Comparison of ENCODE assay signal across 19 cellular contexts in genomic region chr4:153084249-153084648, GRCh38.
A peak's percentile ranks its signal among the peaks of the same experiment; 100 is the strongest.
DNase-seq lines count a peak whose midpoint lies in the region; ATAC-seq and TF ChIP-seq lines count a peak whose summit lies in the region.
"Had no signal": no experiment of that assay in that cellular context is flagged by ENCODE, and none has a peak within 500 bp of the region (broad histone marks: within the 10 kb centered on the region; RNA-seq: fewer than 3 reads in every experiment).

No MANE protein-coding gene starts in this region.

- H2BK15ac ChIP-seq in IMR-90 (ENCODE audit: low read depth, low read length) (no peak overlapping the region), neuronal stem cell (ENCODE audit: low read length) (no peak overlapping the region)

- no peak overlapping the region for H3K23ac ChIP-seq in IMR-90 (ENCODE audit: low read depth, low read length)
- H3K23ac ChIP-seq in neuronal stem cell (ENCODE audit: low read depth, low read length, poor library complexity) = no peak overlapping the region

- H2BK5ac ChIP-seq in IMR-90 (ENCODE audit: low read depth, low read length, poor library complexity, severe bottlenecking) (no peak overlapping the region), neuronal stem cell (ENCODE audit: low read length) (no peak overlapping the region)

- TF ChIP-seq RAD21 in IMR-90 (IDR thresholded peaks at IDR 0.05; ENCODE audit: low read length) = no peak

- H3K9ac ChIP-seq in IMR-90 (ENCODE audit: low read depth, low read length) = no peak overlapping the region
- no peak overlapping the region for H3K9ac ChIP-seq in neuronal stem cell (ENCODE audit: low read depth, low read length, poor library complexity)
- H3K9ac ChIP-seq in PC-3 (ENCODE audit: low read length) = no peak overlapping the region
- H3K9ac ChIP-seq: BLaER1 treated with 17β-estradiol and CSF1 and Interleukin-3, amounts not matched to agents 10 nM and 100 nM; KMS-11 had no signal

- no peak overlapping the region for H3K4ac ChIP-seq in IMR-90 (ENCODE audit: low read depth, low read length)
- H3K4ac ChIP-seq in neuronal stem cell (ENCODE audit: low read length) = no peak overlapping the region

- POLR2A ChIA-PET in IMR-90 (lab: Charles Lee; ENCODE audit: unreplicated experiment) (no interaction called here), PC-3 (lab: Charles Lee; ENCODE audit: unreplicated experiment) (no interaction called here)

- dilution Hi-C loops in IMR-90 (cut with HindIII; ENCODE audit: low sequenced_read_pairs, unreplicated experiment) = no loop called here

- no peaks in the 10 kb centered on the region for H3F3A ChIP-seq in PC-3 (ENCODE audit: low read length, unreplicated experiment)

- H3K27ac ChIP-seq in IMR-90 (ENCODE audit: insufficient read depth, low read length) (no peak overlapping the region), angular gyrus (ENCODE audit: low read depth, low read length) (peak overlapping the region; percentile 100), neuronal stem cell (replicated peaks; ENCODE audit: low read length) (no peak overlapping the region), PC-3 (ENCODE audit: low read length) (no peak overlapping the region)
- H3K27ac ChIP-seq: A549; BLaER1 treated with 17β-estradiol and CSF1 and Interleukin-3, amounts not matched to agents 10 nM and 100 nM; KMS-11 had no signal

- H3K27me3 ChIP-seq in IMR-90 (ENCODE audit: control insufficient read depth, insufficient read depth, low read length) (peaks cover 21% of the 10 kb centered on the region), neuronal stem cell (ENCODE audit: control insufficient read depth in 3 of 3, insufficient read depth in 3 of 3, low read depth in 1 of 3, low read length in 3 of 3) (no peaks in the 10 kb centered on the region), PC-3 (ENCODE audit: low read length) (no peaks in the 10 kb centered on the region)
- H3K27me3 ChIP-seq: BLaER1 treated with 17β-estradiol and CSF1 and Interleukin-3, amounts not matched to agents 10 nM and 100 nM had no signal

- ATAC-seq in IMR-90 (ENCODE audit: low read depth) (no peak), PC-3 (no peak)

- BruUV-seq in IMR-90 (replicated peaks; lab: Mats Ljungman, UMichigan) (no TSS peak), PC-3 (replicated peaks; lab: Mats Ljungman, UMichigan) (no TSS peak)

- no peak overlapping the region for H2AK9ac ChIP-seq in IMR-90 (replicated peaks; ENCODE audit: low read depth, low read length, poor library complexity)

- H4K20me1 ChIP-seq in IMR-90 (ENCODE audit: insufficient read depth, low read length) (no peaks in the 10 kb centered on the region), PC-3 (ENCODE audit: low read length) (no peaks in the 10 kb centered on the region)
- H4K20me1 ChIP-seq: BLaER1 treated with 17β-estradiol and CSF1 and Interleukin-3, amounts not matched to agents 10 nM and 100 nM had no signal

- H2AK5ac ChIP-seq in IMR-90 (ENCODE audit: low read depth, low read length) (no peak overlapping the region), neuronal stem cell (ENCODE audit: low read depth, low read length) (no peak overlapping the region)

- H3K14ac ChIP-seq in IMR-90 (replicated peaks; ENCODE audit: low read depth, low read length) (no peak overlapping the region), neuronal stem cell (ENCODE audit: low read length) (no peak overlapping the region)

- intact Hi-C loops in IMR-90 (cut with micrococcal nuclease) (loop anchor here (5.0 to 10.0 kb wide), 3 partner anchors 233 to 679 kb away; no protein-coding TSS in a partner anchor), PC-3 (cut with micrococcal nuclease) (loop anchor here (10.0 kb wide), 1 partner anchor 119 kb away; no protein-coding TSS in a partner anchor)

- H3K9me3 ChIP-seq in IMR-90 (ENCODE audit: control insufficient read depth, insufficient read depth, low read length) = no peaks in the 10 kb centered on the region
- H3K9me3 ChIP-seq in neuronal stem cell (replicated peaks in 1 of 2; ENCODE audit: control insufficient read depth in 2 of 2, insufficient read depth in 1 of 2, low read depth in 1 of 2, low read length in 2 of 2) = peaks cover 0 to 3% of the 10 kb centered on the region in 2 donors
- no peaks in the 10 kb centered on the region for H3K9me3 ChIP-seq in PC-3 (ENCODE audit: low read length)
- H3K9me3 ChIP-seq: A549; BLaER1 treated with 17β-estradiol and CSF1 and Interleukin-3, amounts not matched to agents 10 nM and 100 nM had no signal

- no peak overlapping the region for H3K56ac ChIP-seq in IMR-90 (ENCODE audit: extremely low read depth, insufficient read depth, low read length)

- H3K36me3 ChIP-seq in IMR-90 (ENCODE audit: control insufficient read depth, insufficient read depth, low read length) (no peaks in the 10 kb centered on the region), neuronal stem cell (replicated peaks in 1 of 2; ENCODE audit: control insufficient read depth in 2 of 2, insufficient read depth in 2 of 2, low read length in 2 of 2) (no peaks in the 10 kb centered on the region), PC-3 (ENCODE audit: low read depth, low read length) (no peaks in the 10 kb centered on the region)
- H3K36me3 ChIP-seq: BLaER1 treated with 17β-estradiol and CSF1 and Interleukin-3, amounts not matched to agents 10 nM and 100 nM had no signal

- WGBS in IMR-90 (ENCODE audit: extremely low coverage in 2 of 2, insufficient read length in 1 of 2), 2 experiments = 33% methylated on average over 2 of the region's 7 CpGs; no CpG with 5 or more reads in 1 of the 2 experiments
- WGBS in neuronal stem cell (ENCODE audit: extremely low coverage in 2 of 2, insufficient read length in 2 of 2, insufficient replicate concordance in 1 of 2), 2 donors = no CpG with 5 or more reads among the region's 7 CpGs

- H2BK12ac ChIP-seq in neuronal stem cell (ENCODE audit: low read length) = no peak overlapping the region

- H2AFZ ChIP-seq in IMR-90 (replicated peaks; ENCODE audit: low read length, poor library complexity) (peak overlapping the region; percentile 7), neuronal stem cell (ENCODE audit: low read length) (peak overlapping the region; percentile 90), PC-3 (ENCODE audit: low read length) (no peak overlapping the region)

- H3K4me3 ChIP-seq in IMR-90 (ENCODE audit: insufficient read depth, low read depth, low read length) (no peak overlapping the region), neuronal stem cell (ENCODE audit: low read length in 2 of 2) (no peak overlapping the region), PC-3 (ENCODE audit: low read length) (no peak overlapping the region)
- H3K4me3 ChIP-seq: A549; BLaER1 treated with 17β-estradiol and CSF1 and Interleukin-3, amounts not matched to agents 10 nM and 100 nM had no signal

- no peak for TF ChIP-seq POLR2A in IMR-90 (IDR thresholded peaks at IDR 0.05; ENCODE audit: low read depth, low read length)

- H3K18ac ChIP-seq in IMR-90 (ENCODE audit: low read depth, low read length) = no peak overlapping the region
- H3K18ac ChIP-seq in neuronal stem cell (ENCODE audit: low read length) = no peak overlapping the region

- H4K5ac ChIP-seq in IMR-90 (ENCODE audit: low read depth, low read length) = no peak overlapping the region

- in situ Hi-C loops in IMR-90 (cut with MboI; ENCODE audit: low sequenced_read_pairs) = loop anchor here (5.0 kb wide), 2 partner anchors 43 to 237 kb away; no protein-coding TSS in a partner anchor

- H3K4me2 ChIP-seq in IMR-90 (ENCODE audit: low read depth, low read length) (no peak overlapping the region), neuronal stem cell (ENCODE audit: insufficient read depth, low read length, poor library complexity, severe bottlenecking) (no peak overlapping the region), PC-3 (ENCODE audit: low read length) (no peak overlapping the region)
- H3K4me2 ChIP-seq: KMS-11 had no signal

- no peaks in the 10 kb centered on the region for H3K9me2 ChIP-seq in PC-3 (replicated peaks; ENCODE audit: low read length)

- TF ChIP-seq CTCF in IMR-90 (conservative IDR thresholded peaks at IDR 0.05; ENCODE audit: low read depth, low read length) = no peak
- no peak for TF ChIP-seq CTCF in PC-3 (conservative IDR thresholded peaks at IDR 0.05; ENCODE audit: low read depth, low read length)

- no peaks in the 10 kb centered on the region for H3K79me1 ChIP-seq in IMR-90 (ENCODE audit: low read depth in 1 of 2, low read length in 2 of 2)
- no peaks in the 10 kb centered on the region for H3K79me1 ChIP-seq in neuronal stem cell (ENCODE audit: low read depth, low read length)

- H4K91ac ChIP-seq in IMR-90 (ENCODE audit: insufficient read depth, low read depth, low read length) (no peak overlapping the region), neuronal stem cell (ENCODE audit: low read depth, low read length, poor library complexity) (no peak overlapping the region)

- no peaks in the 10 kb centered on the region for H3K9me1 ChIP-seq in IMR-90 (ENCODE audit: insufficient read depth, low read length)

- H2BK120ac ChIP-seq in IMR-90 (ENCODE audit: low read depth, low read length) (no peak overlapping the region), neuronal stem cell (ENCODE audit: low read depth, low read length) (no peak overlapping the region)

- CTCF ChIA-PET in IMR-90 (lab: Yijun Ruan, JAX) (interaction anchor here (0.9 to 2.1 kb wide), 6 partner anchors 9 to 305 kb away, joined by 3 to 33 read pairs (median 10); partner anchors contain the start of genes ARFIP1 and TIGD4), PC-3 (lab: Charles Lee) (interaction anchor here (1.6 kb wide), 1 partner anchor 43 kb away, joined by 48 read pairs; no protein-coding TSS in a partner anchor)

- H3K4me1 ChIP-seq in IMR-90 (ENCODE audit: control insufficient read depth, insufficient read depth, low read length) = 0 out of 2 replicates have a peak, but pooled peaks cover 1% of the 10 kb centered on the region
- peaks cover 12 to 20% of the 10 kb centered on the region in 2 donors for H3K4me1 ChIP-seq in neuronal stem cell (ENCODE audit: control insufficient read depth in 2 of 2, insufficient read depth in 1 of 2, low read depth in 1 of 2, low read length in 2 of 2)
- H3K4me1 ChIP-seq in PC-3 (ENCODE audit: insufficient read depth, low read length) = no peaks in the 10 kb centered on the region; the same call in 1 of the 2 replicates

- H4K8ac ChIP-seq in IMR-90 (ENCODE audit: low read depth in 2 of 2, low read length in 2 of 2) = no peak overlapping the region
- no peak overlapping the region for H4K8ac ChIP-seq in neuronal stem cell (ENCODE audit: low read depth, low read length)

- DNase-seq in IMR-90 (no peak), left kidney (ENCODE audit: low read depth, low spot score) (peak; percentile 82), neuronal stem cell (ENCODE audit: low spot score) (no peak), NOMO-1 treated with DMSO at 0.1 percent for 48 hours (lab: John Stamatoyannopoulos, UW; ENCODE audit: unreplicated experiment) (no peak), pons (ENCODE audit: low spot score) (no peak), PC-3 (no peak)
- no peak for DNase-seq in stimulated activated CD4-positive, alpha-beta T cell treated with anti-CD3 and anti-CD28 coated beads, Interleukin-4, amount 100 ng/mL, for 24 hours
- DNase-seq: CD8-positive, alpha-beta memory T cell; DMS53; H9; NCI-H187; NCI-H2107; NCI-H226; NCI-H524; NCI-H82 had no signal

- H2BK20ac ChIP-seq in IMR-90 (ENCODE audit: low read depth, low read length) = no peak overlapping the region

- H3K79me2 ChIP-seq in PC-3 (ENCODE audit: low read length) = no peaks in the 10 kb centered on the region
